Comparison of ENCODE assay signal across 9 cellular contexts in genomic region chr3:161096771-161097367, GRCh38. TPM values are rescaled to one million over a fixed set of nuclear protein-coding genes. Genes with fewer than 3 reads are reported as not detected.
DNase-seq lines count a peak whose midpoint lies in the region; ATAC-seq and TF ChIP-seq lines count a peak whose summit lies in the region.
"Had no signal": no experiment of that assay in that cellular context is flagged by ENCODE, and none has a peak within 500 bp of the region (broad histone marks: within the 10 kb centered on the region; RNA-seq: fewer than 3 reads in every experiment).

No MANE protein-coding gene starts in this region.

- DNase-seq in NCI-H2196 treated with DMSO at 0.1 percent for 48 hours (lab: John Stamatoyannopoulos, UW; ENCODE audit: unreplicated experiment) = peak; percentile 8
- DNase-seq in NCI-H2196 (lab: John Stamatoyannopoulos, UW; ENCODE audit: unreplicated experiment) = no peak
- DNase-seq in MM.1S = peak; percentile 22
- peak; percentile 41 for DNase-seq in activated CD8-positive, alpha-beta T cell treated with anti-CD3 and anti-CD28 coated beads for 36 hours
- DNase-seq in mesendoderm = peak; percentile 63
- DNase-seq in GM23248 = no peak
- DNase-seq in posterior vena cava (ENCODE audit: low spot score) = no peak

- ATAC-seq in activated CD8-positive, alpha-beta T cell treated with anti-CD3 and anti-CD28 coated beads for 36 hours = peak; percentile 24
- no peak for ATAC-seq in HG03354 (IDR thresholded peaks at IDR 0.05; ENCODE audit: poor library complexity, severe bottlenecking, unreplicated experiment)

- POLR2A ChIA-PET in activated CD8-positive, alpha-beta T cell treated with anti-CD3 and anti-CD28 coated beads for 36 hours (lab: Charles Lee) = interaction anchor here (0.6 kb wide), 1 partner anchor 543 kb away, joined by 3 read pairs; no protein-coding TSS in a partner anchor

- H3K79me1 ChIP-seq in mesendoderm (ENCODE audit: low read length) = no peaks in the 10 kb centered on the region

- H2BK5ac ChIP-seq in mesendoderm (ENCODE audit: low read length) = no peak overlapping the region

- H4K5ac ChIP-seq in mesendoderm (ENCODE audit: low read length) = no peak overlapping the region

- no peaks in the 10 kb centered on the region for H3K27me3 ChIP-seq in MM.1S (replicated peaks; ENCODE audit: insufficient read depth, low read length)
- no peaks in the 10 kb centered on the region for H3K27me3 ChIP-seq in mesendoderm (ENCODE audit: insufficient read depth, low read length, poor library complexity)
- no peaks in the 10 kb centered on the region for H3K27me3 ChIP-seq in GM23248 (replicated peaks; ENCODE audit: insufficient read depth)

- CTCF ChIA-PET in activated CD8-positive, alpha-beta T cell treated with anti-CD3 and anti-CD28 coated beads for 36 hours (lab: Charles Lee) = interaction anchor here (0.5 to 1.9 kb wide), 15 partner anchors 8 to 331 kb away, joined by 3 to 17 read pairs (median 3); partner anchors contain the start of gene B3GALNT1

- H3K4me3 Mint-ChIP-seq in activated CD8-positive, alpha-beta T cell treated with anti-CD3 and anti-CD28 coated beads for 36 hours = no peak overlapping the region
- H3K4me3 Mint-ChIP-seq: CD4-positive, CD25-positive, alpha-beta regulatory T cell had no signal

- no peak overlapping the region for H3K23ac ChIP-seq in mesendoderm (ENCODE audit: low read length)

- H3K27ac ChIP-seq in MM.1S (ENCODE audit: low read length) (no peak overlapping the region), mesendoderm (ENCODE audit: low read depth, low read length) (no peak overlapping the region), GM23248 (no peak overlapping the region)

- no peak overlapping the region for H3K18ac ChIP-seq in mesendoderm (ENCODE audit: low read length)

- no peak overlapping the region for H3K4me3 ChIP-seq in MM.1S (ENCODE audit: low read length)
- no peak overlapping the region for H3K4me3 ChIP-seq in mesendoderm (ENCODE audit: low read length)
- no peak overlapping the region for H3K4me3 ChIP-seq in GM23248

- no CpG with 5 or more reads among the region's 7 CpGs for WGBS in mesendoderm (ENCODE audit: extremely low coverage, insufficient coverage, low lambda C conversion rate)
- 88 to 91% methylated on average over 7 of the region's 7 CpGs for WGBS in GM23248 (ENCODE audit: low coverage in 1 of 2, low lambda C conversion rate in 2 of 2, missing lambda C conversion rate in 2 of 2), 2 experiments

- no peak overlapping the region for H3K56ac ChIP-seq in mesendoderm (ENCODE audit: low read length)

- H3K9me3 ChIP-seq in MM.1S (replicated peaks; ENCODE audit: insufficient read depth, low read length) (no peaks in the 10 kb centered on the region), GM23248 (ENCODE audit: low read depth) (no peaks in the 10 kb centered on the region)

- H3K9me2 ChIP-seq in MM.1S (replicated peaks; ENCODE audit: insufficient read depth, low read length) = no peaks in the 10 kb centered on the region
- no peaks in the 10 kb centered on the region for H3K9me2 ChIP-seq in GM23248 (ENCODE audit: insufficient read depth)

- no peak overlapping the region for H3K27ac Mint-ChIP-seq in activated CD8-positive, alpha-beta T cell treated with anti-CD3 and anti-CD28 coated beads for 36 hours
- H3K27ac Mint-ChIP-seq: CD4-positive, CD25-positive, alpha-beta regulatory T cell had no signal

- H3K4me2 ChIP-seq in MM.1S (ENCODE audit: low read depth, low read length) = no peak overlapping the region
- H3K4me2 ChIP-seq in mesendoderm (ENCODE audit: low read length) = no peak overlapping the region
- H3K4me2 ChIP-seq in GM23248 (ENCODE audit: unreplicated experiment) = no peak overlapping the region

- no peaks in the 10 kb centered on the region for H3F3A ChIP-seq in MM.1S (ENCODE audit: insufficient read depth, low read length)
- no peaks in the 10 kb centered on the region for H3F3A ChIP-seq in GM23248 (ENCODE audit: insufficient read depth)

- no peak overlapping the region for H2BK120ac ChIP-seq in mesendoderm (ENCODE audit: low read depth, low read length)

- intact Hi-C loops in activated CD8-positive, alpha-beta T cell treated with anti-CD3 and anti-CD28 coated beads for 36 hours (cut with micrococcal nuclease) = no loop called here
- intact Hi-C loops in posterior vena cava (cut with DNase I) = no loop called here

- H3K9me3 Mint-ChIP-seq in activated CD8-positive, alpha-beta T cell treated with anti-CD3 and anti-CD28 coated beads for 36 hours = no peaks in the 10 kb centered on the region
- H3K9me3 Mint-ChIP-seq: CD4-positive, CD25-positive, alpha-beta regulatory T cell had no signal

- H3K4ac ChIP-seq in mesendoderm (ENCODE audit: low read depth, low read length) = no peak overlapping the region

- H4K8ac ChIP-seq in mesendoderm (ENCODE audit: low read depth, low read length) = no peak overlapping the region

- H4K20me1 ChIP-seq in MM.1S (ENCODE audit: insufficient read depth, low read length) = no peaks in the 10 kb centered on the region
- H4K20me1 ChIP-seq in GM23248 (ENCODE audit: insufficient read depth) = no peaks in the 10 kb centered on the region

- no peak overlapping the region for H2AFZ ChIP-seq in MM.1S (ENCODE audit: low read length)
- H2AFZ ChIP-seq in GM23248 = no peak overlapping the region

- TF ChIP-seq CTCF in MM.1S (IDR thresholded peaks at IDR 0.05; ENCODE audit: low read length) = peak; percentile 57
- peak; percentile 40 for TF ChIP-seq CTCF in activated CD8-positive, alpha-beta T cell treated with anti-CD3 and anti-CD28 coated beads for 36 hours (IDR thresholded peaks at IDR 0.05)

- H3K36me3 Mint-ChIP-seq in activated CD8-positive, alpha-beta T cell treated with anti-CD3 and anti-CD28 coated beads for 36 hours (ENCODE audit: low read depth) = no peaks in the 10 kb centered on the region
- H3K36me3 Mint-ChIP-seq: CD4-positive, CD25-positive, alpha-beta regulatory T cell had no signal

- no peaks in the 10 kb centered on the region for H3K36me3 ChIP-seq in MM.1S (replicated peaks; ENCODE audit: insufficient read depth, low read length)
- H3K36me3 ChIP-seq in mesendoderm (ENCODE audit: control insufficient read depth, insufficient read depth, low read length) = no peaks in the 10 kb centered on the region
- no peaks in the 10 kb centered on the region for H3K36me3 ChIP-seq in GM23248 (ENCODE audit: low read depth)

- no peak overlapping the region for H3K9ac ChIP-seq in MM.1S (ENCODE audit: low read length)
- H3K9ac ChIP-seq in mesendoderm (ENCODE audit: low read length) = no peak overlapping the region
- H3K9ac ChIP-seq in GM23248 = no peak overlapping the region

- H3K79me2 ChIP-seq in MM.1S (ENCODE audit: low read length) (no peaks in the 10 kb centered on the region), mesendoderm (ENCODE audit: control insufficient read depth, insufficient read depth, low read length) (no peaks in the 10 kb centered on the region), GM23248 (ENCODE audit: insufficient read depth) (no peaks in the 10 kb centered on the region)

- H2BK15ac ChIP-seq in mesendoderm (replicated peaks; ENCODE audit: low read depth) = no peak overlapping the region

- H3K4me1 ChIP-seq in MM.1S (ENCODE audit: low read length) = no peaks in the 10 kb centered on the region
- no peaks in the 10 kb centered on the region for H3K4me1 ChIP-seq in mesendoderm (ENCODE audit: control insufficient read depth, low read depth, low read length)
- no peaks in the 10 kb centered on the region for H3K4me1 ChIP-seq in GM23248 (ENCODE audit: insufficient read depth)

- in situ Hi-C loops in GM23248 (cut with MboI) = no loop called here

- no peak overlapping the region for H2AK5ac ChIP-seq in mesendoderm (ENCODE audit: low read length)

- no peaks in the 10 kb centered on the region for H3K27me3 Mint-ChIP-seq in activated CD8-positive, alpha-beta T cell treated with anti-CD3 and anti-CD28 coated beads for 36 hours
- H3K27me3 Mint-ChIP-seq: CD4-positive, CD25-positive, alpha-beta regulatory T cell had no signal

- no peaks in the 10 kb centered on the region for H3K4me1 Mint-ChIP-seq in activated CD8-positive, alpha-beta T cell treated with anti-CD3 and anti-CD28 coated beads for 36 hours (ENCODE audit: low read depth)
- H3K4me1 Mint-ChIP-seq: CD4-positive, CD25-positive, alpha-beta regulatory T cell had no signal

RNA-seq across cellular contexts. Expression of gene B3GALNT1, which starts 8.3 kb away (rescaled TPM):
- total RNA-seq in activated CD8-positive, alpha-beta T cell treated with anti-CD3 and anti-CD28 coated beads for 36 hours = 1 to 10 TPM; 2.2 to 3.2 TPM
- 8.9 TPM for polyA plus RNA-seq in mesendoderm (2013, experiment 1 of 2)
- 8.4 TPM for polyA plus RNA-seq in mesendoderm (2013, experiment 2 of 2)
- 3.4 and 8.1 TPM in 2 replicates for total RNA-seq in GM23248 (2014; rRNA removed; shearing (Covaris generic))
- polyA plus RNA-seq in GM23248 (2016; fragmentation: Nextera tagmentation; extraction: Ambion mirVana) = 5.9 and 7.2 TPM in 2 replicates
- total RNA-seq in posterior vena cava = 10 to 100 TPM; 12.7 to 14.7 TPM

Comparison
In these comparisons a context has a peak if more than half of its experiments do, and no peak if none do; other contexts are left out.
1. DNase-seq: peak in NCI-H2196 treated with DMSO at 0.1 percent for 48 hours (single experiment), MM.1S (single experiment), activated CD8-positive, alpha-beta T cell treated with anti-CD3 and anti-CD28 coated beads for 36 hours (single experiment) and mesendoderm (single experiment); none in NCI-H2196 (single experiment), GM23248 (single experiment) and posterior vena cava (single experiment).